ENCODE assay signal across 14 cellular contexts in the genomic region with DNA sequence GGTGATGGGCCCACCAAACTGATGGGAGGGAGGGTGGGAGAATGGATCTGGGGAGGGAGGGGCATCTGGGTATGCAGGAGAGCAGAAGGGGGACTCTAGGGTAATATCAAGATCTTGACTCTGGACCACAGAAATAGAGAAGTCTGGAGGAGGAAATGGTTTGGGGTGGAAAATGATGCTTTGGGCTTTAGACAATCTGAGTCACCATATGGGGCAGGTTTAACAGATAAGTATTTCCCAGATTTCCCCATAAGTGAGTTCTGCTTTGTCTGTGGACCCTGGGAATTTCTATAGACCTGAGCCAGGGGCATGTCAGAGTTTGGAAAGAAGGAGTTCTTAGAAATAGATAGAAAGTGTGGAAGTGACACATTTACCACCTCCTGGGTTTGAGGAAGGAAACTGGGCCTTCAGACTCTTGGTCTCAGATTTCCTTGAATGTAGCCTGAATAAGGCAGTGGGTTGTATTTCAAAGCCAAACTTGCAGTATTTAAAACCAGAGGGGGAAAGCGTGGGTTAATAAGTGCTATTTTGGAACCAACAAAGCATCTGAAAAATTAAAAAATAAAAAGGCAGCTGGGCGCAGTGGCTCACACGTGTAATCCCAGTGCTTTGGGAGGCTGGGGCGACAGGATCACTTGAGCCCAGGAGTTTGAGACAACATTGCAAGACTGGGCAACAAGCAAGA. TPM values are rescaled to one million over a fixed set of nuclear protein-coding genes. Genes with fewer than 3 reads are reported as not detected.
DNase-seq lines count a peak whose midpoint lies in the region; ATAC-seq and TF ChIP-seq lines count a peak whose summit lies in the region.
"Had no signal": no experiment of that assay in that cellular context is flagged by ENCODE, and none has a peak within 500 bp of the region (broad histone marks: within the 10 kb centered on the region; RNA-seq: fewer than 3 reads in every experiment).

No MANE protein-coding gene starts in this region.

- H3K9me3 ChIP-seq in OCI-LY3 (ENCODE audit: insufficient read depth, low read length): no peaks in the 10 kb centered on the region
- H3K9me3 ChIP-seq: gastrocnemius medialis had no signal

- H3K79me2 ChIP-seq in OCI-LY3 (ENCODE audit: low read length): no peaks in the 10 kb centered on the region

- peak overlapping the region; percentile 45 for H3K27ac Mint-ChIP-seq in activated CD4-positive, alpha-beta T cell treated with anti-CD3 and anti-CD28 coated beads, Interleukin-2, amount 10 ng/mL, durations not matched to agents 24 days and 14 days
- H3K27ac Mint-ChIP-seq in stimulated activated memory B cell treated with anti-CD40 and anti-IgM and Interleukin-4, amounts not matched to agents 10 μg/mL and 1 μg/mL and 100 μg/mL, for 72 hours: peak overlapping the region; percentile 63
- H3K27ac Mint-ChIP-seq: type B pancreatic cell had no signal

- no peak for DNase-seq in activated CD4-positive, alpha-beta T cell treated with anti-CD3 and anti-CD28 coated beads, Interleukin-2, amount 10 ng/mL, durations not matched to agents 24 days and 14 days
- no peak for DNase-seq in activated CD4-positive, alpha-beta T cell treated with anti-CD3 and anti-CD28 coated beads, Interleukin-2, amount 50 U/mL, for 4 hours
- DNase-seq in amniotic epithelial cell (ENCODE audit: low read depth) (peak; percentile 63), GM03348 (ENCODE audit: low spot score) (no peak), SK-N-DZ (ENCODE audit: low spot score) (no peak)
- DNase-seq: effector CD4-positive, alpha-beta T cell; gastrocnemius medialis; NCI-H1417; NCI-H526 treated with DMSO at 0.1 percent for 48 hours had no signal

- H3K4me3 ChIP-seq in OCI-LY3 (ENCODE audit: low read length): no peak overlapping the region
- H3K4me3 ChIP-seq: gastrocnemius medialis had no signal

- H3K36me3 Mint-ChIP-seq in activated CD4-positive, alpha-beta T cell treated with anti-CD3 and anti-CD28 coated beads, Interleukin-2, amount 10 ng/mL, durations not matched to agents 24 days and 14 days (ENCODE audit: low read depth): peaks cover 2% of the 10 kb centered on the region
- peaks cover 7% of the 10 kb centered on the region for H3K36me3 Mint-ChIP-seq in stimulated activated memory B cell treated with anti-CD40 and anti-IgM and Interleukin-4, amounts not matched to agents 10 μg/mL and 1 μg/mL and 100 μg/mL, for 72 hours

- no peaks in the 10 kb centered on the region for H4K20me1 ChIP-seq in OCI-LY3 (ENCODE audit: insufficient read depth, low read length)

- H3K9ac ChIP-seq in OCI-LY3 (ENCODE audit: low read length): no peak overlapping the region

- H3K4me3 Mint-ChIP-seq in activated CD4-positive, alpha-beta T cell treated with anti-CD3 and anti-CD28 coated beads, Interleukin-2, amount 10 ng/mL, durations not matched to agents 24 days and 14 days: no peak overlapping the region
- H3K4me3 Mint-ChIP-seq in stimulated activated memory B cell treated with anti-CD40 and anti-IgM and Interleukin-4, amounts not matched to agents 10 μg/mL and 1 μg/mL and 100 μg/mL, for 72 hours: no peak overlapping the region
- H3K4me3 Mint-ChIP-seq: type B pancreatic cell had no signal

- no peak for TF ChIP-seq CTCF in OCI-LY3 (IDR thresholded peaks at IDR 0.05; ENCODE audit: low read depth, low read length)

- no peaks in the 10 kb centered on the region for H3K36me3 ChIP-seq in OCI-LY3 (replicated peaks; ENCODE audit: low read depth, low read length)
- H3K36me3 ChIP-seq: gastrocnemius medialis had no signal

- peaks cover 43% of the 10 kb centered on the region for H3K4me1 ChIP-seq in OCI-LY3 (ENCODE audit: low read length)
- H3K4me1 ChIP-seq: gastrocnemius medialis had no signal

- no peak overlapping the region for H2AFZ ChIP-seq in OCI-LY3 (ENCODE audit: low read depth, low read length)

- peaks cover 31% of the 10 kb centered on the region for H3K4me1 Mint-ChIP-seq in activated CD4-positive, alpha-beta T cell treated with anti-CD3 and anti-CD28 coated beads, Interleukin-2, amount 10 ng/mL, durations not matched to agents 24 days and 14 days
- H3K4me1 Mint-ChIP-seq in stimulated activated memory B cell treated with anti-CD40 and anti-IgM and Interleukin-4, amounts not matched to agents 10 μg/mL and 1 μg/mL and 100 μg/mL, for 72 hours: peaks cover 35% of the 10 kb centered on the region

- peak overlapping the region; percentile 41 for H3K4me2 ChIP-seq in OCI-LY3 (ENCODE audit: low read length)

- no peaks in the 10 kb centered on the region for H3K27me3 Mint-ChIP-seq in activated CD4-positive, alpha-beta T cell treated with anti-CD3 and anti-CD28 coated beads, Interleukin-2, amount 10 ng/mL, durations not matched to agents 24 days and 14 days
- no peaks in the 10 kb centered on the region for H3K27me3 Mint-ChIP-seq in stimulated activated memory B cell treated with anti-CD40 and anti-IgM and Interleukin-4, amounts not matched to agents 10 μg/mL and 1 μg/mL and 100 μg/mL, for 72 hours
- H3K27me3 Mint-ChIP-seq: type B pancreatic cell had no signal

- intact Hi-C loops in activated CD4-positive, alpha-beta T cell treated with anti-CD3 and anti-CD28 coated beads, Interleukin-2, amount 10 ng/mL, durations not matched to agents 24 days and 14 days (cut with micrococcal nuclease): no loop called here

- H3K9me3 Mint-ChIP-seq in activated CD4-positive, alpha-beta T cell treated with anti-CD3 and anti-CD28 coated beads, Interleukin-2, amount 10 ng/mL, durations not matched to agents 24 days and 14 days: peaks cover 8% of the 10 kb centered on the region
- H3K9me3 Mint-ChIP-seq in stimulated activated memory B cell treated with anti-CD40 and anti-IgM and Interleukin-4, amounts not matched to agents 10 μg/mL and 1 μg/mL and 100 μg/mL, for 72 hours: peaks cover 5% of the 10 kb centered on the region

- H3K27ac ChIP-seq in OCI-LY3 (ENCODE audit: low read length): peak overlapping the region; percentile 60
- H3K27ac ChIP-seq: gastrocnemius medialis had no signal

- H3K27me3 ChIP-seq in OCI-LY3 (ENCODE audit: low read depth, low read length): no peaks in the 10 kb centered on the region
- H3K27me3 ChIP-seq: gastrocnemius medialis had no signal

- ATAC-seq in stimulated activated memory B cell treated with anti-CD40 and anti-IgM and Interleukin-4, amounts not matched to agents 10 μg/mL and 1 μg/mL and 100 μg/mL, for 72 hours: peak; percentile 79
- ATAC-seq in HG03521 (IDR thresholded peaks at IDR 0.05; ENCODE audit: unreplicated experiment): no peak
- ATAC-seq: gastrocnemius medialis had no signal

RNA-seq across cellular contexts. Expression of gene IL1A, which starts 15.1 kb away (rescaled TPM):
- total RNA-seq in activated CD4-positive, alpha-beta T cell treated with anti-CD3 and anti-CD28 coated beads, Interleukin-2, amount 10 ng/mL, durations not matched to agents 24 days and 14 days: 9.4 and 10.2 TPM in 2 replicates
- not detected in 2 replicates for polyA plus RNA-seq in SK-N-DZ (2014; cell fraction: cytosol; rRNA removed)
- not detected in 2 replicates for polyA plus RNA-seq in SK-N-DZ (2014; cell fraction: nucleus; rRNA removed)
- total RNA-seq: gastrocnemius medialis had no signal

RNA-seq across cellular contexts. Expression of gene CKAP2L, which starts 35.0 kb away (rescaled TPM):
- 17.8 and 17.9 TPM in 2 replicates for total RNA-seq in activated CD4-positive, alpha-beta T cell treated with anti-CD3 and anti-CD28 coated beads, Interleukin-2, amount 10 ng/mL, durations not matched to agents 24 days and 14 days
- 19.5 and 22.4 TPM in 2 replicates for polyA plus RNA-seq in SK-N-DZ (2014; cell fraction: cytosol; rRNA removed)
- 10.6 and 23.0 TPM in 2 replicates for polyA plus RNA-seq in SK-N-DZ (2014; cell fraction: nucleus; rRNA removed)

RNA-seq across cellular contexts. Expression of gene IL1B, which starts 37.1 kb away (rescaled TPM):
- 0.33 and 0.92 TPM in 2 replicates for total RNA-seq in activated CD4-positive, alpha-beta T cell treated with anti-CD3 and anti-CD28 coated beads, Interleukin-2, amount 10 ng/mL, durations not matched to agents 24 days and 14 days
- not detected in 2 replicates for polyA plus RNA-seq in SK-N-DZ (2014; cell fraction: cytosol; rRNA removed)
- not detected in 2 replicates for polyA plus RNA-seq in SK-N-DZ (2014; cell fraction: nucleus; rRNA removed)
- total RNA-seq: gastrocnemius medialis, pulmonary artery endothelial cell had no signal
